Comparison of ENCODE assay signal across 39 cellular contexts in genomic region chr4:125355791-125356190, GRCh38. TPM values are rescaled to one million over a fixed set of nuclear protein-coding genes. Genes with fewer than 3 reads are reported as not detected.
"Had no signal": no experiment of that assay in that cellular context is flagged by ENCODE, and none has a peak within 500 bp of the region (broad histone marks: within the 10 kb centered on the region; RNA-seq: fewer than 3 reads in every experiment).

No MANE protein-coding gene starts in this region.

- H3K36me3 Mint-ChIP-seq: activated CD8-positive, alpha-beta memory T cell treated with anti-CD3 and anti-CD28 coated beads, Interleukin-2, amount 10 ng/mL, durations not matched to agents 7 days and 5 days; activated naive CD4-positive, alpha-beta T cell treated with anti-CD3 and anti-CD28 coated beads, Interleukin-2, amount 50 U/mL, for 24 hours; activated naive CD8-positive, alpha-beta T cell treated with anti-CD3 and anti-CD28 coated beads for 36 hours; brain had no signal

- H3K4me1 Mint-ChIP-seq: activated B cell treated with CpG ODN at 0.5 μM for 24 hours; activated CD8-positive, alpha-beta memory T cell treated with anti-CD3 and anti-CD28 coated beads, Interleukin-2, amount 10 ng/mL, durations not matched to agents 7 days and 5 days; activated naive CD4-positive, alpha-beta T cell treated with anti-CD3 and anti-CD28 coated beads, Interleukin-2, amount 50 U/mL, for 24 hours; activated naive CD8-positive, alpha-beta T cell treated with anti-CD3 and anti-CD28 coated beads for 36 hours; activated naive CD8-positive, alpha-beta T cell treated with anti-CD3 and anti-CD28 coated beads, Interleukin-2, amount 50 U/mL, for 24 hours; T-helper 17 cell had no signal

- H3K9me3 ChIP-seq: adrenal gland, ascending aorta, breast epithelium, gastrocnemius medialis had no signal

- DNase-seq: activated B cell treated with CpG ODN at 0.5 μM for 24 hours; activated CD4-positive, alpha-beta T cell treated with anti-CD3 and anti-CD28 coated beads for 48 hours; activated CD4-positive, alpha-beta T cell treated with anti-CD3 and anti-CD28 coated beads, Interleukin-2, amount 50 U/mL, for 1 hour; activated CD4-positive, alpha-beta T cell treated with anti-CD3 and anti-CD28 coated beads, Interleukin-2, amount 50 U/mL, for 48 hours; activated CD8-positive, alpha-beta memory T cell treated with anti-CD3 and anti-CD28 coated beads, Interleukin-2, amount 10 ng/mL, durations not matched to agents 7 days and 5 days; activated CD8-positive, alpha-beta memory T cell treated with anti-CD3 and anti-CD28 coated beads, Interleukin-2, amount 50 U/mL, for 4 hours; activated CD8-positive, alpha-beta T cell treated with anti-CD3 and anti-CD28 coated beads for 36 hours; activated effector memory CD4-positive, alpha-beta T cell treated with anti-CD3 and anti-CD28 coated beads, Interleukin-2, amount 50 U/mL, for 16 hours; activated naive CD4-positive, alpha-beta T cell treated with anti-CD3 and anti-CD28 coated beads for 36 hours; activated naive CD8-positive, alpha-beta T cell treated with anti-CD3 and anti-CD28 coated beads for 36 hours; activated naive CD8-positive, alpha-beta T cell treated with anti-CD3 and anti-CD28 coated beads, Interleukin-2, amount 50 U/mL, for 24 hours; activated T-cell treated with anti-CD3 and anti-CD28 coated beads, Interleukin-2, amount 50 U/mL, for 1 hour; activated T-cell treated with anti-CD3 and anti-CD28 coated beads, Interleukin-2, amount 50 U/mL, for 48 hours; adrenal gland; central memory CD4-positive, alpha-beta T cell; cerebellar nuclear complex; dorsolateral prefrontal cortex; effector memory CD8-positive, alpha-beta T cell; foreskin keratinocyte; gastrocnemius medialis; glutamatergic neuron; T-helper 1 cell; T-helper 17 cell; T1000; WERI-Rb-1 had no signal

- H3K9me3 Mint-ChIP-seq: activated B cell treated with CpG ODN at 0.5 μM for 24 hours; activated CD8-positive, alpha-beta T cell treated with anti-CD3 and anti-CD28 coated beads for 36 hours; activated naive CD4-positive, alpha-beta T cell treated with anti-CD3 and anti-CD28 coated beads for 36 hours; activated naive CD4-positive, alpha-beta T cell treated with anti-CD3 and anti-CD28 coated beads, Interleukin-2, amount 50 U/mL, for 24 hours; activated naive CD8-positive, alpha-beta T cell treated with anti-CD3 and anti-CD28 coated beads, Interleukin-2, amount 50 U/mL, for 24 hours; activated T-helper 1 cell treated with anti-CD3 and anti-CD28 coated beads, Interleukin-12 subunit alpha, Interleukin-12 subunit beta, Interleukin-2, Interleukin-4 antibody, amounts not matched to agents 30 ng/mL and 10 ng/mL and 1 ng/mL, durations not matched to agents 14 hours and 24 hours and 36 hours; activated T-helper 2 cell treated with anti-CD3 and anti-CD28 coated beads, Interferon-gamma antibody, Interleukin-2, Interleukin-4, amounts not matched to agents 10 μg/mL and 5 μg/mL and 100 μg/mL, durations not matched to agents 14 hours and 24 hours and 36 hours; brain; dendritic cell treated with granulocyte-macrophage colony-stimulating factor and Interleukin-4, amounts not matched to agents 40 ng/mL and 50 ng/mL, for 4 days; T-helper 2 cell treated with Interferon-gamma antibody and Interleukin-4, amounts not matched to agents 5 μg/mL and 100 μg/mL, for 36 hours had no signal

- H3K27ac Mint-ChIP-seq: activated B cell treated with CpG ODN at 0.5 μM for 24 hours; activated CD8-positive, alpha-beta memory T cell treated with anti-CD3 and anti-CD28 coated beads, Interleukin-2, amount 10 ng/mL, durations not matched to agents 7 days and 5 days; activated CD8-positive, alpha-beta T cell treated with anti-CD3 and anti-CD28 coated beads for 36 hours; activated naive CD4-positive, alpha-beta T cell treated with anti-CD3 and anti-CD28 coated beads for 36 hours; activated naive CD4-positive, alpha-beta T cell treated with anti-CD3 and anti-CD28 coated beads, Interleukin-2, amount 50 U/mL, for 24 hours; activated naive CD8-positive, alpha-beta T cell treated with anti-CD3 and anti-CD28 coated beads for 36 hours; activated naive CD8-positive, alpha-beta T cell treated with anti-CD3 and anti-CD28 coated beads, Interleukin-2, amount 50 U/mL, for 24 hours; activated T-helper 1 cell treated with anti-CD3 and anti-CD28 coated beads, Interleukin-12 subunit alpha, Interleukin-12 subunit beta, Interleukin-2, Interleukin-4 antibody, amounts not matched to agents 30 ng/mL and 10 ng/mL and 1 ng/mL, durations not matched to agents 14 hours and 24 hours and 36 hours; activated T-helper 2 cell treated with anti-CD3 and anti-CD28 coated beads, Interferon-gamma antibody, Interleukin-2, Interleukin-4, amounts not matched to agents 10 μg/mL and 5 μg/mL and 100 μg/mL, durations not matched to agents 14 hours and 24 hours and 36 hours; brain; dendritic cell treated with granulocyte-macrophage colony-stimulating factor and Interleukin-4, amounts not matched to agents 40 ng/mL and 50 ng/mL, for 4 days; effector memory CD8-positive, alpha-beta T cell; T-helper 17 cell; T-helper 2 cell treated with Interferon-gamma antibody and Interleukin-4, amounts not matched to agents 5 μg/mL and 100 μg/mL, for 36 hours had no signal

- H3K27ac ChIP-seq: adrenal gland, ascending aorta, breast epithelium, cardiac muscle cell, coronary artery, epithelial cell of prostate, foreskin keratinocyte, gastrocnemius medialis, WERI-Rb-1 had no signal

- H3K36me3 ChIP-seq: adrenal gland, ascending aorta, breast epithelium, cardiac muscle cell, gastrocnemius medialis, WERI-Rb-1 had no signal

- FAIRE-seq: endothelial cell of umbilical vein had no signal

- ATAC-seq: activated CD4-positive, CD25-positive, alpha-beta regulatory T cell treated with anti-CD3 and anti-CD28 coated beads, Interleukin-2, amount 50 U/mL, for 24 hours; activated CD8-positive, alpha-beta memory T cell treated with anti-CD3 and anti-CD28 coated beads, Interleukin-2, amount 10 ng/mL, durations not matched to agents 7 days and 5 days; activated CD8-positive, alpha-beta T cell treated with anti-CD3 and anti-CD28 coated beads for 36 hours; activated naive CD8-positive, alpha-beta T cell treated with anti-CD3 and anti-CD28 coated beads, Interleukin-2, amount 50 U/mL, for 24 hours; effector memory CD8-positive, alpha-beta T cell; esophagus mucosa; foreskin keratinocyte; gastrocnemius medialis; T-helper 17 cell had no signal

- H3K4me3 ChIP-seq: adrenal gland, ascending aorta, breast epithelium, cardiac muscle cell, coronary artery, dorsolateral prefrontal cortex, gastrocnemius medialis had no signal

- H3K4me3 Mint-ChIP-seq: activated B cell treated with CpG ODN at 0.5 μM for 24 hours; activated CD8-positive, alpha-beta memory T cell treated with anti-CD3 and anti-CD28 coated beads, Interleukin-2, amount 10 ng/mL, durations not matched to agents 7 days and 5 days; activated CD8-positive, alpha-beta T cell treated with anti-CD3 and anti-CD28 coated beads for 36 hours; activated naive CD4-positive, alpha-beta T cell treated with anti-CD3 and anti-CD28 coated beads for 36 hours; activated naive CD4-positive, alpha-beta T cell treated with anti-CD3 and anti-CD28 coated beads, Interleukin-2, amount 50 U/mL, for 24 hours; activated naive CD8-positive, alpha-beta T cell treated with anti-CD3 and anti-CD28 coated beads for 36 hours; activated naive CD8-positive, alpha-beta T cell treated with anti-CD3 and anti-CD28 coated beads, Interleukin-2, amount 50 U/mL, for 24 hours; activated T-helper 1 cell treated with anti-CD3 and anti-CD28 coated beads, Interleukin-12 subunit alpha, Interleukin-12 subunit beta, Interleukin-2, Interleukin-4 antibody, amounts not matched to agents 30 ng/mL and 10 ng/mL and 1 ng/mL, durations not matched to agents 14 hours and 24 hours and 36 hours; dendritic cell treated with granulocyte-macrophage colony-stimulating factor and Interleukin-4, amounts not matched to agents 40 ng/mL and 50 ng/mL, for 4 days; effector memory CD8-positive, alpha-beta T cell; T-helper 17 cell; T-helper 2 cell treated with Interferon-gamma antibody and Interleukin-4, amounts not matched to agents 5 μg/mL and 100 μg/mL, for 36 hours had no signal

- H3K4me1 ChIP-seq: adrenal gland, breast epithelium, foreskin keratinocyte, gastrocnemius medialis had no signal

- H3K27me3 Mint-ChIP-seq: activated B cell treated with CpG ODN at 0.5 μM for 24 hours; activated CD8-positive, alpha-beta memory T cell treated with anti-CD3 and anti-CD28 coated beads, Interleukin-2, amount 10 ng/mL, durations not matched to agents 7 days and 5 days; activated CD8-positive, alpha-beta T cell treated with anti-CD3 and anti-CD28 coated beads for 36 hours; activated naive CD4-positive, alpha-beta T cell treated with anti-CD3 and anti-CD28 coated beads, Interleukin-2, amount 50 U/mL, for 24 hours; activated naive CD8-positive, alpha-beta T cell treated with anti-CD3 and anti-CD28 coated beads for 36 hours; activated naive CD8-positive, alpha-beta T cell treated with anti-CD3 and anti-CD28 coated beads, Interleukin-2, amount 50 U/mL, for 24 hours; brain; dendritic cell treated with granulocyte-macrophage colony-stimulating factor and Interleukin-4, amounts not matched to agents 40 ng/mL and 50 ng/mL, for 4 days; effector memory CD8-positive, alpha-beta T cell; T-helper 17 cell had no signal

- H3K27me3 ChIP-seq: adrenal gland, ascending aorta, breast epithelium, cardiac muscle cell, dorsolateral prefrontal cortex, foreskin keratinocyte, gastrocnemius medialis had no signal

RNA-seq across cellular contexts. Expression of gene FAT4, which starts 41.0 kb away (rescaled TPM):
- total RNA-seq: activated B cell treated with CpG ODN at 0.5 μM for 24 hours; activated CD8-positive, alpha-beta memory T cell treated with anti-CD3 and anti-CD28 coated beads, Interleukin-2, amount 10 ng/mL, durations not matched to agents 7 days and 5 days; activated CD8-positive, alpha-beta T cell treated with anti-CD3 and anti-CD28 coated beads for 36 hours; activated naive CD4-positive, alpha-beta T cell treated with anti-CD3 and anti-CD28 coated beads for 36 hours; activated naive CD8-positive, alpha-beta T cell treated with anti-CD3 and anti-CD28 coated beads for 36 hours; activated T-helper 1 cell treated with anti-CD3 and anti-CD28 coated beads, Interleukin-12 subunit alpha, Interleukin-12 subunit beta, Interleukin-2, Interleukin-4 antibody, amounts not matched to agents 30 ng/mL and 10 ng/mL and 1 ng/mL, durations not matched to agents 14 hours and 24 hours and 36 hours; activated T-helper 2 cell treated with anti-CD3 and anti-CD28 coated beads, Interferon-gamma antibody, Interleukin-2, Interleukin-4, amounts not matched to agents 10 μg/mL and 5 μg/mL and 100 μg/mL, durations not matched to agents 14 hours and 24 hours and 36 hours had no signal
